ENCODE assay signal across 1 cellular context in the genomic region with DNA sequence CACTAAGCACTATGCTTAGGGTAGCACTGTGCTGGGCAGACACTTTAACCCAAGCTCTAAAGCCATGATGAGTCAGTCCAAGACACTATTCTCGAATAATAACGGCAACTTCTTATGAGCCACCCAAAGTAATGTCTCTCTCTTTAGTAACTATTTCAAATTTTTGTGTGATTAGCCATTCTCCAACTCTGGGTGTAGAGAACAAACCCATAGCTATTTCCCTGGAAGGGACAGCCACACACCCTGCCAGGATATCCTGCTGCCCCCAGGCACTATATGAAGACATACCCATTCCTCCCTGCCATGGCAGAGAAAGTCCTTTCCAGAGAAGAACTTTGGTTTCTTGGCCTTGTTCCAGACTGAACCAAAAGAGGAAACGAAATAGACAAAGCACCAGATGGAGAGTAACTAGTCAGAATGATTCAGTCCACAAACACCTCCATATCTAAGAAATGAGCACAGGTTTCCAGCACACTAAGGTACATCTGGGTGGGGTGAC.
TF ChIP-seq lines count a peak whose summit lies in the region.

No MANE protein-coding gene starts in this region.

TF ChIP-seq in WTC11, 78 proteins besides CTCF, POLR2A, EP300 and RAD21 (continued from another document):
- TF ChIP-seq, protein P1, sequence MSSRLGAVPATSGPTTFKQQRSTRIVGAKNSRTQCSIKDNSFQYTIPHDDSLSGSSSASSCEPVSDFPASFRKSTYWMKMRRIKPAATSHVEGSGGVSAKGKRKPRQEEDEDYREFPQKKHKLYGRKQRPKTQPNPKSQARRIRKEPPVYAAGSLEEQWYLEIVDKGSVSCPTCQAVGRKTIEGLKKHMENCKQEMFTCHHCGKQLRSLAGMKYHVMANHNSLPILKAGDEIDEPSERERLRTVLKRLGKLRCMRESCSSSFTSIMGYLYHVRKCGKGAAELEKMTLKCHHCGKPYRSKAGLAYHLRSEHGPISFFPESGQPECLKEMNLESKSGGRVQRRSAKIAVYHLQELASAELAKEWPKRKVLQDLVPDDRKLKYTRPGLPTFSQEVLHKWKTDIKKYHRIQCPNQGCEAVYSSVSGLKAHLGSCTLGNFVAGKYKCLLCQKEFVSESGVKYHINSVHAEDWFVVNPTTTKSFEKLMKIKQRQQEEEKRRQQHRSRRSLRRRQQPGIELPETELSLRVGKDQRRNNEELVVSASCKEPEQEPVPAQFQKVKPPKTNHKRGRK (CRISPR knock-in tag; IDR thresholded peaks at IDR 0.05; ENCODE audit: borderline replicate concordance), result no peak
- no peak for TF ChIP-seq ZNF138 (CRISPR knock-in tag; conservative IDR thresholded peaks at IDR 0.05)
- no peak for TF ChIP-seq GRHL2 (CRISPR knock-in tag; IDR thresholded peaks at IDR 0.05; ENCODE audit: insufficient replicate concordance, severe bottlenecking)
- TF ChIP-seq FOXJ3 (CRISPR knock-in tag; IDR thresholded peaks at IDR 0.05; ENCODE audit: borderline replicate concordance), result no peak
TF ChIP-seq in WTC11: peak in this region for 0.
